10 cellular contexts compared by ENCODE assay signal in the genomic region with DNA sequence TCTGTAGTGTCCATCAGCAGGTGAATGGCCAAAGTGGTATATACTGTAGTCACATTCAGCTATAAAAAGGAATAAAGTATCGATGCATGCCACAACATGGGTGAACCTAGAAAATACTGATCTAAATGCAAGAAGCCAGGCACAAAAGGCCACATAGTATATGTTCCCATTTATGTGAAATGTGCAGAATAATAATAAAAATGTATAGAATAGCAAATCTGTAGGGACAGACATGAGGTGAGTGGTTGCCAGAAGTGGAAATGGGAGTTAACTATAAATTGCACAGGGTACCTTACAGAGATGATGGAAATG. TPM values are rescaled to one million over a fixed set of nuclear protein-coding genes. Genes with fewer than 3 reads are reported as not detected.
DNase-seq lines count a peak whose midpoint lies in the region; ATAC-seq, FAIRE-seq and TF ChIP-seq lines count a peak whose summit lies in the region.
"Had no signal": no experiment of that assay in that cellular context is flagged by ENCODE, and none has a peak within 500 bp of the region (broad histone marks: within the 10 kb centered on the region; RNA-seq: fewer than 3 reads in every experiment).

No MANE protein-coding gene starts in this region.

- no peak overlapping the region for H3K4me3 ChIP-seq in astrocyte (ENCODE audit: insufficient read depth, low read depth, low read length)
- H3K4me3 ChIP-seq in mesodermal cell (ENCODE audit: extremely low read depth, insufficient read depth, low read length, poor library complexity, severe bottlenecking) = no peak overlapping the region
- H3K4me3 ChIP-seq in uterus = no peak overlapping the region
- H3K4me3 ChIP-seq: spleen had no signal

- no peak for DNase-seq in stimulated activated naive CD8-positive, alpha-beta T cell treated with anti-CD3 and anti-CD28 coated beads, Interleukin-15, Interleukin-2, amounts not matched to agents 100 U/mL and 50 U/mL, for 24 hours
- DNase-seq in astrocyte (ENCODE audit: low read depth) = no peak
- DNase-seq in D721Med (ENCODE audit: insufficient read length, low spot score) = no peak
- no peak for DNase-seq in uterus
- no peak for DNase-seq in AG20443 (ENCODE audit: low spot score)
- DNase-seq in RCC 7860 (ENCODE audit: low spot score) = no peak
- DNase-seq: left cardiac atrium, spleen had no signal

- H3K27ac Mint-ChIP-seq in stimulated activated naive CD8-positive, alpha-beta T cell treated with anti-CD3 and anti-CD28 coated beads, Interleukin-15, Interleukin-2, amounts not matched to agents 100 ng/mL and 50 ng/mL, for 24 hours = peak overlapping the region; percentile 95
- peak overlapping the region; percentile 97 for H3K27ac Mint-ChIP-seq in astrocyte (ENCODE audit: unreplicated experiment)

- no peak overlapping the region for H3K4me2 ChIP-seq in astrocyte (ENCODE audit: low read length)

- no peak for TF ChIP-seq POLR2A in uterus (IDR thresholded peaks at IDR 0.05)

- H3K4me3 Mint-ChIP-seq in stimulated activated naive CD8-positive, alpha-beta T cell treated with anti-CD3 and anti-CD28 coated beads, Interleukin-15, Interleukin-2, amounts not matched to agents 100 ng/mL and 50 ng/mL, for 24 hours = peak overlapping the region; percentile 73
- no peak overlapping the region for H3K4me3 Mint-ChIP-seq in astrocyte (ENCODE audit: unreplicated experiment)

- H3K36me3 ChIP-seq in astrocyte (ENCODE audit: insufficient read depth, low read length) (peaks cover 16% of the 10 kb centered on the region), mesodermal cell (ENCODE audit: control insufficient read depth, insufficient read depth, low read length) (peaks cover 70% of the 10 kb centered on the region), uterus (no peaks in the 10 kb centered on the region)

- H3K9ac ChIP-seq in astrocyte (ENCODE audit: low read length) = peak overlapping the region; percentile 22

- H4K20me1 ChIP-seq in astrocyte (ENCODE audit: insufficient read depth, low read length) = peaks cover 28% of the 10 kb centered on the region

- H3K4me1 ChIP-seq in astrocyte (ENCODE audit: insufficient read depth, low read length) = no peaks in the 10 kb centered on the region
- no peaks in the 10 kb centered on the region for H3K4me1 ChIP-seq in mesodermal cell (ENCODE audit: control insufficient read depth, insufficient read depth, low read length, poor library complexity, severe bottlenecking)
- H3K4me1 ChIP-seq in uterus = no peaks in the 10 kb centered on the region
- H3K4me1 ChIP-seq: spleen had no signal

- H3K9me3 Mint-ChIP-seq in stimulated activated naive CD8-positive, alpha-beta T cell treated with anti-CD3 and anti-CD28 coated beads, Interleukin-15, Interleukin-2, amounts not matched to agents 100 ng/mL and 50 ng/mL, for 24 hours = peaks cover 3% of the 10 kb centered on the region
- peaks cover 31% of the 10 kb centered on the region for H3K9me3 Mint-ChIP-seq in astrocyte (ENCODE audit: unreplicated experiment)

- H3K27ac ChIP-seq in astrocyte (ENCODE audit: low read depth, low read length) (peak overlapping the region; percentile 74), mesodermal cell (ENCODE audit: low read depth, low read length, severe bottlenecking) (peak overlapping the region; percentile 98), uterus (no peak overlapping the region)

- no peak overlapping the region for H2AFZ ChIP-seq in astrocyte (ENCODE audit: low read depth, low read length)

- intact Hi-C loops in uterus (cut with DNase I; ENCODE audit: low total_unique reads) = no loop called here

- peaks cover 2% of the 10 kb centered on the region for H3K79me2 ChIP-seq in astrocyte (ENCODE audit: insufficient read depth, low read length)

- ATAC-seq in stimulated activated naive CD8-positive, alpha-beta T cell treated with anti-CD3 and anti-CD28 coated beads, Interleukin-15, Interleukin-2, amounts not matched to agents 100 U/mL and 50 U/mL, for 24 hours = no peak
- ATAC-seq: left cardiac atrium had no signal

- H3K9me3 ChIP-seq in astrocyte (ENCODE audit: insufficient read depth, low read depth, low read length) = peaks cover 29% of the 10 kb centered on the region
- H3K9me3 ChIP-seq in mesodermal cell (ENCODE audit: control insufficient read depth, low read length) = peaks cover 56% of the 10 kb centered on the region
- no peaks in the 10 kb centered on the region for H3K9me3 ChIP-seq in uterus

- TF ChIP-seq CTCF in astrocyte (IDR thresholded peaks at IDR 0.05; ENCODE audit: insufficient read depth, low read depth, low read length) (no peak), D721Med (IDR thresholded peaks at IDR 0.05; ENCODE audit: insufficient read depth, missing control alignments) (no peak), uterus (IDR thresholded peaks at IDR 0.05) (no peak)

- H3K36me3 Mint-ChIP-seq in stimulated activated naive CD8-positive, alpha-beta T cell treated with anti-CD3 and anti-CD28 coated beads, Interleukin-15, Interleukin-2, amounts not matched to agents 100 ng/mL and 50 ng/mL, for 24 hours (ENCODE audit: low read depth) = peaks cover 68% of the 10 kb centered on the region
- peaks cover 57% of the 10 kb centered on the region for H3K36me3 Mint-ChIP-seq in astrocyte (ENCODE audit: low read depth, unreplicated experiment)

- H3K4me1 Mint-ChIP-seq in stimulated activated naive CD8-positive, alpha-beta T cell treated with anti-CD3 and anti-CD28 coated beads, Interleukin-15, Interleukin-2, amounts not matched to agents 100 ng/mL and 50 ng/mL, for 24 hours (ENCODE audit: low read depth) = peaks cover 20% of the 10 kb centered on the region
- H3K4me1 Mint-ChIP-seq in astrocyte (ENCODE audit: low read depth, unreplicated experiment) = peaks cover 4% of the 10 kb centered on the region

- peaks cover 9% of the 10 kb centered on the region for H3K27me3 Mint-ChIP-seq in stimulated activated naive CD8-positive, alpha-beta T cell treated with anti-CD3 and anti-CD28 coated beads, Interleukin-15, Interleukin-2, amounts not matched to agents 100 ng/mL and 50 ng/mL, for 24 hours
- H3K27me3 Mint-ChIP-seq in astrocyte (ENCODE audit: low read depth, unreplicated experiment) = no peaks in the 10 kb centered on the region

- WGBS in mesodermal cell (ENCODE audit: insufficient coverage in 2 of 2), 2 experiments = 100% methylated on average over 1 of the region's 1 CpG

- FAIRE-seq in astrocyte (lab: Jason Lieb, UNC) = no peak
- no peak for FAIRE-seq in D721Med (lab: Jason Lieb, UNC)
- FAIRE-seq in RCC 7860 (lab: Jason Lieb, UNC) = no peak

- H3K27me3 ChIP-seq in astrocyte (ENCODE audit: insufficient read depth, low read length) (no peaks in the 10 kb centered on the region), uterus (no peaks in the 10 kb centered on the region)
- H3K27me3 ChIP-seq: spleen had no signal

RNA-seq across cellular contexts. Expression of gene DBNDD1, which starts 23.1 kb away (rescaled TPM):
- 18.1 and 24.0 TPM in 2 replicates for total RNA-seq in astrocyte
- 8.8 TPM for polyA plus RNA-seq in mesodermal cell (2013, experiment 1 of 2)
- 9.1 TPM for polyA plus RNA-seq in mesodermal cell (2013, experiment 2 of 2)
- 1 to 10 TPM in 2 of 4 donors, not detected in 2; 1.0 to 4.2 TPM for total RNA-seq in uterus

RNA-seq across cellular contexts. Expression of gene DEF8, which starts 47.6 kb away (rescaled TPM):
- total RNA-seq in astrocyte (70.7 and 78.8 TPM in 2 replicates), uterus (10 to 100 TPM; 29.4 to 96.3 (median 57.2) TPM)
- 69.2 TPM for polyA plus RNA-seq in mesodermal cell (2013, experiment 1 of 2)
- 62.5 TPM for polyA plus RNA-seq in mesodermal cell (2013, experiment 2 of 2)

Comparison
In these comparisons a context has a peak if more than half of its experiments do, and no peak if none do; other contexts are left out.
1. H3K27ac ChIP-seq: peak in astrocyte (single experiment) and mesodermal cell (single experiment); none in uterus (0 of 2).